ENCODE assay signal across 14 cellular contexts in the genomic region with DNA sequence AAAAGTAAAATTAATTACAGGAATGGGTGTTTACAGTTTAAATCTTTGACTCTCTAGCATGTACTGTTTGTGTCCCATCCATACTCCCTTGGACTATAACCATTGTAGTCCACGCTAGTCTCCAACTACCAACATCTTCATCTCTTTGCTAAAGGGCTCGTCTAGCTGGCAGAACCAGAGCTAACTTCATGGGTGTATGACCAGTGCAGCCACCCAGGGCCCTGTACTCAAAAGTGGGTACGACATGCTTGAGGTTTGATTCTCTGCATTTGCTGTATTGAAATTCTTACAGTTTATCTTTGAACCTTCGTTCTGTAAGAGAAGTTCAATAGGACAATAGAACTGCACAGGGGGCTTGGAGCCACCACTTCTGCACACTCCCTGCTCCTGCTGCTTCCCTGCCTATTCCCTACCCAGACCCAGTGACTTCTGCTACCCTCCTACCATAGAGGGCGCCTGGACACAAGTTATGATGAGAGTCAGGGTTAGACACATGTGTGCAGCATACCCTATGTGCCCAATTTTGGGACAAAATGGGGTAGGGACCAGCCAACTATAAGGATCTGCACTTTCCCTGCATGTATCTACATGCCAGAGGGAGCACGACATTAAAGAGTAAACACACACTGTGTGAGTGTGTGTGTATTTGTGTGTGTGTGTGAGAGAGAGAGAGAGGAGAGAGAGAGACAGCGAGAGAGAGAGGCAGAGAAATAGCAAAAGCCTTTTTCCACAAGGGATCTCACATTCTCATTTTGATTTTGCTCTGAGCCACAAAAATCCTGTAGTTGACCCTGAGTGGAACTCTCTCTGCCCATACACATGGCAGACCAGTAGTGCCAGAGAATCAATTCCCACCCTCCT. TPM values are rescaled to one million over a fixed set of nuclear protein-coding genes. Genes with fewer than 3 reads are reported as not detected.
A peak's percentile ranks its signal among the peaks of the same experiment; 100 is the strongest.
DNase-seq lines count a peak whose midpoint lies in the region; ATAC-seq and TF ChIP-seq lines count a peak whose summit lies in the region.
"Had no signal": no experiment of that assay in that cellular context is flagged by ENCODE, and none has a peak within 500 bp of the region (broad histone marks: within the 10 kb centered on the region; RNA-seq: fewer than 3 reads in every experiment).

No MANE protein-coding gene starts in this region.

- H3K36me3 ChIP-seq in NT2/D1 (ENCODE audit: insufficient read depth, insufficient read length, low read length) (no peaks in the 10 kb centered on the region), gastroesophageal sphincter (no peaks in the 10 kb centered on the region)
- H3K36me3 ChIP-seq: BLaER1 treated with 17β-estradiol and CSF1 and Interleukin-3, amounts not matched to agents 10 nM and 100 nM; heart right ventricle; ovary had no signal

- no peak for TF ChIP-seq EP300 in gastroesophageal sphincter (IDR thresholded peaks at IDR 0.05)

- H3K27ac Mint-ChIP-seq in activated naive CD4-positive, alpha-beta T cell treated with anti-CD3 and anti-CD28 coated beads for 36 hours, result no peak overlapping the region
- no peak overlapping the region for H3K27ac Mint-ChIP-seq in type B pancreatic cell

- H3K4me3 ChIP-seq in NT2/D1 (ENCODE audit: insufficient read length, low read depth) (no peak overlapping the region), gastroesophageal sphincter (no peak overlapping the region)
- H3K4me3 ChIP-seq: BLaER1 treated with 17β-estradiol and CSF1 and Interleukin-3, amounts not matched to agents 10 nM and 100 nM; body of pancreas; heart right ventricle; ovary had no signal

- WGBS in gastroesophageal sphincter (ENCODE audit: low coverage in 1 of 2), 2 donors, result 75 to 79% methylated on average over 5 to 6 of the region's 7 CpGs

- no peak overlapping the region for H3K9ac ChIP-seq in NT2/D1 (ENCODE audit: insufficient read length, low read depth)
- H3K9ac ChIP-seq: BLaER1 treated with 17β-estradiol and CSF1 and Interleukin-3, amounts not matched to agents 10 nM and 100 nM had no signal

- TF ChIP-seq CTCF in gastroesophageal sphincter (IDR thresholded peaks at IDR 0.05) (peak in 1 of 4 experiments; percentile 23), type B pancreatic cell (conservative IDR thresholded peaks at IDR 0.05) (peak; percentile 45)

- no peaks in the 10 kb centered on the region for H3K4me1 Mint-ChIP-seq in activated naive CD4-positive, alpha-beta T cell treated with anti-CD3 and anti-CD28 coated beads for 36 hours (ENCODE audit: low read depth)
- no peaks in the 10 kb centered on the region for H3K4me1 Mint-ChIP-seq in type B pancreatic cell (ENCODE audit: unreplicated experiment)

- H3K4me1 ChIP-seq in NT2/D1 (ENCODE audit: insufficient read depth, insufficient read length), result no peaks in the 10 kb centered on the region
- H3K4me1 ChIP-seq in gastroesophageal sphincter, result no peaks in the 10 kb centered on the region
- H3K4me1 ChIP-seq: BLaER1 treated with 17β-estradiol and CSF1 and Interleukin-3, amounts not matched to agents 10 nM and 100 nM; body of pancreas; heart right ventricle had no signal

- CTCF ChIA-PET in activated naive CD4-positive, alpha-beta T cell treated with anti-CD3 and anti-CD28 coated beads for 36 hours (lab: Charles Lee), result interaction anchor here (0.6 to 0.8 kb wide), 2 partner anchors 325 to 1033 kb away, joined by 3 read pairs; no protein-coding TSS in a partner anchor

- H3K27me3 Mint-ChIP-seq in activated naive CD4-positive, alpha-beta T cell treated with anti-CD3 and anti-CD28 coated beads for 36 hours (ENCODE audit: low read depth), result peaks cover 2% of the 10 kb centered on the region
- H3K27me3 Mint-ChIP-seq in type B pancreatic cell, result no peaks in the 10 kb centered on the region

- ATAC-seq in gastroesophageal sphincter (peak; percentile 36), GM18873 (IDR thresholded peaks at IDR 0.05; ENCODE audit: low FRiP score, unreplicated experiment) (no peak), HG02870 (IDR thresholded peaks at IDR 0.05; ENCODE audit: unreplicated experiment) (no peak)
- ATAC-seq: body of pancreas had no signal

- H3K27ac ChIP-seq in gastroesophageal sphincter, result no peak overlapping the region
- H3K27ac ChIP-seq: BLaER1 treated with 17β-estradiol and CSF1 and Interleukin-3, amounts not matched to agents 10 nM and 100 nM; body of pancreas; heart right ventricle; ovary had no signal

- TF ChIP-seq POLR2A in gastroesophageal sphincter (IDR thresholded peaks at IDR 0.05), result no peak

- H3K27me3 ChIP-seq in NT2/D1 (ENCODE audit: insufficient read depth, insufficient read length) (no peaks in the 10 kb centered on the region), gastroesophageal sphincter (no peaks in the 10 kb centered on the region)
- H3K27me3 ChIP-seq: body of pancreas, ovary had no signal

- peak; percentile 27 for DNase-seq in activated naive CD4-positive, alpha-beta T cell treated with anti-CD3 and anti-CD28 coated beads for 36 hours
- DNase-seq in activated naive CD4-positive, alpha-beta T cell treated with Interleukin-2 at 50 U/mL for 16 hours, result no peak
- DNase-seq in NT2/D1 (ENCODE audit: low read depth, low spot score) (peak; percentile 2), type B pancreatic cell (ENCODE audit: extremely low spot score, unreplicated experiment) (no peak)
- no peak for DNase-seq in activated CD4-positive, CD25-positive, alpha-beta regulatory T cell (lab: John Stamatoyannopoulos, UW)
- DNase-seq: activated CD4-positive, alpha-beta T cell treated with anti-CD3 and anti-CD28 coated beads for 48 hours; heart right ventricle; NCI-H526 treated with DMSO at 0.1 percent for 48 hours; ovary had no signal

- intact Hi-C loops in activated naive CD4-positive, alpha-beta T cell treated with anti-CD3 and anti-CD28 coated beads for 36 hours (cut with micrococcal nuclease), result loop anchor here (2.0 to 5.0 kb wide), 2 partner anchors 325 to 528 kb away; no protein-coding TSS in a partner anchor

- no peak overlapping the region for H3K4me3 Mint-ChIP-seq in activated naive CD4-positive, alpha-beta T cell treated with anti-CD3 and anti-CD28 coated beads for 36 hours
- H3K4me3 Mint-ChIP-seq in type B pancreatic cell, result no peak overlapping the region

- peaks cover under 1% of the 10 kb centered on the region for H3K36me3 Mint-ChIP-seq in activated naive CD4-positive, alpha-beta T cell treated with anti-CD3 and anti-CD28 coated beads for 36 hours (ENCODE audit: low read depth)
- no peaks in the 10 kb centered on the region for H3K36me3 Mint-ChIP-seq in type B pancreatic cell

- no peaks in the 10 kb centered on the region for H3K9me3 ChIP-seq in NT2/D1 (ENCODE audit: insufficient read depth, low read length)
- H3K9me3 ChIP-seq in gastroesophageal sphincter, result no peaks in the 10 kb centered on the region
- H3K9me3 ChIP-seq: BLaER1 treated with 17β-estradiol and CSF1 and Interleukin-3, amounts not matched to agents 10 nM and 100 nM; body of pancreas; ovary had no signal

- no peaks in the 10 kb centered on the region for H3K9me3 Mint-ChIP-seq in activated naive CD4-positive, alpha-beta T cell treated with anti-CD3 and anti-CD28 coated beads for 36 hours
- H3K9me3 Mint-ChIP-seq in type B pancreatic cell, result no peaks in the 10 kb centered on the region

RNA-seq across cellular contexts. Expression of a gene that starts 59.0 kb away (rescaled TPM):
- total RNA-seq in activated naive CD4-positive, alpha-beta T cell treated with anti-CD3 and anti-CD28 coated beads for 36 hours, result 1 to 10 TPM; 3.0 to 3.5 TPM
- total RNA-seq in gastroesophageal sphincter (10 to 100 TPM; 22.3 to 45.1 (median 31.1) TPM), type B pancreatic cell (ENCODE audit: low replicate concordance) (56.1 and 57.3 TPM in 2 replicates)

Comparison
In these comparisons a context has a peak if more than half of its experiments do, and no peak if none do; other contexts are left out.
1. DNase-seq: peak in activated naive CD4-positive, alpha-beta T cell treated with anti-CD3 and anti-CD28 coated beads for 36 hours (single experiment) and NT2/D1 (single experiment); none in activated naive CD4-positive, alpha-beta T cell treated with Interleukin-2 at 50 U/mL for 16 hours (single experiment), type B pancreatic cell (single experiment) and activated CD4-positive, CD25-positive, alpha-beta regulatory T cell (0 of 4).
2. RNA of a gene that starts 59.0 kb away (total RNA-seq): 56.1 to 57.3 TPM in type B pancreatic cell and 22.3 to 45.1 TPM in gastroesophageal sphincter; 3.0 to 3.5 TPM in activated naive CD4-positive, alpha-beta T cell treated with anti-CD3 and anti-CD28 coated beads for 36 hours; every median in the first group is over 4 times any median in the second.